10 cellular contexts compared by ENCODE assay signal in the genomic region with DNA sequence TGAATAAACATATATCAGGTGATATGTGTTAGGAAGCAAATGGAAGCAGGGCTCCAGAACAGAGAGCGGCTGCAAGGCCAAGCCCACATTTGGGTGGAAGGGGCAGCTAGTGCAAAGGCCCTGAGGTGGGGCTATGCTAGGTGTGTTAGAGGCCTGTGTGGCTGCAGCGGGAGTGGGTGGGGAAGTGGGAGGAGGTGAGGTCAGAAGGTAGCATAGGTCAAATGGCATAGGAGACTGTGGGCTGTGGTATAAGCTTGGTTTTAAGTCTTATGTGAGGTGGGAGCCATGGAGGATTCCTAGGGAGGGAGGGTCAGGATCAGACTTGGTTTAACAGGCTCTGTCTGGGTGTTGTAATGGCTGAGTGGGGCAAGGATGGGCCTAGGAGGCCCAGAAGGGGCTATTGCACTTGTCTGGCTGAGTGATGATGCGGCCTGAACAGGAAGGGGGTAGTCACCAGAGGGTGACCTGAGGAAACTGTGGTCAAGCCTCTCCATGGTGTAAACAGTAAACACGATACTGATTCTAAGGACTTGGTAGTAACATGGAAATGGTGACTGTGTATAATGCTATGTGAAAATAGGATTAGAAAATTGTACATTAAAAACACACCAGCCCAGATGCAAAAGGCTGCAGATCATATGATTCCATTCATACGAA. TPM values are rescaled to one million over a fixed set of nuclear protein-coding genes. Genes with fewer than 3 reads are reported as not detected.
A peak's percentile ranks its signal among the peaks of the same experiment; 100 is the strongest.
DNase-seq lines count a peak whose midpoint lies in the region; ATAC-seq and TF ChIP-seq lines count a peak whose summit lies in the region.
"Had no signal": no experiment of that assay in that cellular context is flagged by ENCODE, and none has a peak within 500 bp of the region (broad histone marks: within the 10 kb centered on the region; RNA-seq: fewer than 3 reads in every experiment).

No MANE protein-coding gene starts in this region.

- H3K36me3 ChIP-seq in breast epithelium, result no peaks in the 10 kb centered on the region

- H3K4me1 ChIP-seq in breast epithelium, result peaks cover 15 to 48% of the 10 kb centered on the region in 2 donors

- TF ChIP-seq POLR2A in breast epithelium (IDR thresholded peaks at IDR 0.05), result no peak

- H3K27ac ChIP-seq in breast epithelium, result peak overlapping the region; percentile 91 to 92
- H3K27ac ChIP-seq: SK-N-MC had no signal

- H3K9me3 ChIP-seq in breast epithelium, result no peaks in the 10 kb centered on the region

- TF ChIP-seq CTCF in GM20000 (IDR thresholded peaks at IDR 0.05; ENCODE audit: extremely low read depth, missing control alignments) (no peak), breast epithelium (IDR thresholded peaks at IDR 0.05) (no peak), omental fat pad (IDR thresholded peaks at IDR 0.05) (no peak)

- intact Hi-C loops in breast epithelium (cut with DNase I; ENCODE audit: low total_unique reads), result loop anchor here (10.0 kb wide), 1 partner anchor 1098 kb away; no protein-coding TSS in a partner anchor

- DNase-seq in Daoy (ENCODE audit: low read depth), result peak; percentile 57
- DNase-seq in GM20000 (ENCODE audit: low spot score), result peak; percentile 71
- DNase-seq in HS-5 (ENCODE audit: low read depth), result peak; percentile 87
- DNase-seq in breast epithelium (ENCODE audit: low spot score in 2 of 2), result no peak
- no peak for DNase-seq in omental fat pad (ENCODE audit: low spot score)
- DNase-seq in SHP77 (lab: John Stamatoyannopoulos, UW), result no peak
- DNase-seq in SW480 (ENCODE audit: low spot score), result no peak
- DNase-seq in activated naive CD4-positive, alpha-beta T cell treated with Interleukin-2 at 50 U/mL for 16 hours, result no peak

- H3K27me3 ChIP-seq in breast epithelium, result no peaks in the 10 kb centered on the region

- H3K4me3 ChIP-seq in breast epithelium, result no peak overlapping the region
- H3K4me3 ChIP-seq: SK-N-MC, skin epidermis had no signal

- ATAC-seq in omental fat pad (ENCODE audit: low FRiP score), result peak; percentile 24

RNA-seq across cellular contexts. Expression of gene RAI1, which starts 31.1 kb away (rescaled TPM):
- 5.2 and 5.9 TPM in 2 replicates for total RNA-seq in Daoy (2014; rRNA removed; shearing (Covaris generic))
- total RNA-seq in breast epithelium (10 to 100 TPM in 2 of 3 donors, 1 to 10 TPM in 1; 5.6 to 25.6 (median 20.6) TPM), omental fat pad (10 to 100 TPM in 1 of 4 donors, 1 to 10 TPM in 3; 6.7 to 30.6 (median 8.5) TPM)

Comparison
In these comparisons a context has a peak if more than half of its experiments do, and no peak if none do; other contexts are left out.
1. DNase-seq: peak in Daoy (single experiment), GM20000 (single experiment) and HS-5 (single experiment); none in breast epithelium (0 of 2), omental fat pad (single experiment), SHP77 (0 of 2), SW480 (single experiment) and activated naive CD4-positive, alpha-beta T cell treated with Interleukin-2 at 50 U/mL for 16 hours (single experiment).